In the genomic region with DNA sequence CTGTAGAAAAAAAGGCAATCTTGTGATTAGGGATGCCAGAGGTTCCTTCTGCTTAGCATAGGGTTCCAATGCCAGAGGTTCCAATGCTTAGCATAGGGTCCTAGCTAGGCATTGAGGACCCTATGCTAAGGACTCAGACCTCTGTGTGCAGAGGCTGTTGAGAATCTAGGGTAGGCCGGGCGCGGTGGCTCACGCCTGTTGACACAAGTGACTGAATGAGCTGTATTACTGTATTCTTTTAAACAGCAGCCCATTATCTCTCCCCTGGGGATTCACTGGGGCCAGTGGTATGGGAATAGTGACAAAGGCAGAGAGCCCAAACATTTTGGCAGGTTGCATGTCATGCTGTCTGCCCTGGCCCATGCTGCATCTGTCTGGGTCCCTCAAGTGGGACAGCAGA, we compare ENCODE assay signal across 27 cellular contexts. TPM values are rescaled to one million over a fixed set of nuclear protein-coding genes. Genes with fewer than 3 reads are reported as not detected.
"Had no signal": no experiment of that assay in that cellular context is flagged by ENCODE, and none has a peak within 500 bp of the region (broad histone marks: within the 10 kb centered on the region; RNA-seq: fewer than 3 reads in every experiment).

No MANE protein-coding gene starts in this region.

- H3K4me2 ChIP-seq: hepatocyte had no signal

- ATAC-seq: activated T-cell treated with anti-CD3 and anti-CD28 coated beads, Interleukin-2, amount 50 U/mL, for 4 hours; effector memory CD8-positive, alpha-beta T cell; esophagus mucosa had no signal

- H3K27ac ChIP-seq: dorsolateral prefrontal cortex, hepatocyte, neutrophil, ovary, prostate gland, spleen, thoracic aorta, upper lobe of left lung had no signal

- H3K27me3 ChIP-seq: ovary had no signal

- H3K36me3 ChIP-seq: neutrophil, ovary, prostate gland, spleen, thoracic aorta, upper lobe of left lung had no signal

- H3K79me2 ChIP-seq: hepatocyte had no signal

- DNase-seq: activated CD4-positive, alpha-beta T cell treated with anti-CD3 and anti-CD28 coated beads for 4 hours; activated CD4-positive, alpha-beta T cell treated with anti-CD3 and anti-CD28 coated beads, Interleukin-2, amount 50 U/mL, for 48 hours; activated CD4-positive, CD25-positive, alpha-beta regulatory T cell; activated CD8-positive, alpha-beta memory T cell treated with anti-CD3 and anti-CD28 coated beads, Interleukin-2, amount 50 U/mL, for 48 hours; activated naive CD4-positive, alpha-beta T cell; activated naive CD8-positive, alpha-beta T cell treated with anti-CD3 and anti-CD28 coated beads for 36 hours; activated T-cell treated with anti-CD3 and anti-CD28 coated beads, Interleukin-2, amount 50 U/mL, for 4 hours; dorsolateral prefrontal cortex; effector memory CD8-positive, alpha-beta T cell; foreskin melanocyte; immature natural killer cell; kidney glomerular epithelial cell; ovary; spleen; stimulated activated CD4-positive, alpha-beta T cell treated with anti-CD3 and anti-CD28 coated beads, Interleukin-4, amount 100 ng/mL, for 1 hour; stimulated activated naive CD4-positive, alpha-beta T cell treated with Interleukin-2 at 50 U/mL for 16 hours; upper lobe of left lung had no signal

- H3K4me3 ChIP-seq: dorsolateral prefrontal cortex, hepatocyte, ovary, prostate gland, spleen, thoracic aorta, upper lobe of left lung had no signal

- H2AFZ ChIP-seq: hepatocyte had no signal

- H3K9me3 ChIP-seq: neutrophil, ovary, prostate gland, spleen, thoracic aorta, upper lobe of left lung had no signal

- FAIRE-seq: astrocyte, colon, endothelial cell of umbilical vein had no signal

RNA-seq across cellular contexts. Expression of gene PAK6, which starts 16.2 kb away (rescaled TPM):
- total RNA-seq: endothelial cell of umbilical vein had no signal
- polyA plus RNA-seq: endothelial cell of umbilical vein had no signal

RNA-seq across cellular contexts. Expression of gene ANKRD63, which starts 27.8 kb away (rescaled TPM):
- total RNA-seq: activated naive CD8-positive, alpha-beta T cell treated with anti-CD3 and anti-CD28 coated beads for 36 hours; activated T-cell treated with anti-CD3 and anti-CD28 coated beads, Interleukin-2, amount 50 U/mL, for 4 hours; astrocyte; endothelial cell of umbilical vein; esophagus mucosa; liver; myocyte; spleen; thoracic aorta had no signal
- polyA plus RNA-seq: endothelial cell of umbilical vein, immature natural killer cell, liver, ovary, spleen had no signal
